Comparison of ENCODE assay signal across 9 cellular contexts in genomic region chr21:38914531-38915385, GRCh38.
DNase-seq lines count a peak whose midpoint lies in the region; ATAC-seq and TF ChIP-seq lines count a peak whose summit lies in the region.
"Had no signal": no experiment of that assay in that cellular context is flagged by ENCODE, and none has a peak within 500 bp of the region (broad histone marks: within the 10 kb centered on the region; RNA-seq: fewer than 3 reads in every experiment).

No MANE protein-coding gene starts in this region.

- CTCF ChIA-PET in activated CD4-positive, alpha-beta memory T cell treated with anti-CD3 and anti-CD28 coated beads for 36 hours (lab: Charles Lee) = no interaction called here
- CTCF ChIA-PET in activated CD4-positive, alpha-beta memory T cell treated with anti-CD3 and anti-CD28 coated beads, Interleukin-2, amount 10 ng/mL, durations not matched to agents 7 days and 5 days (lab: Charles Lee) = no interaction called here

- ATAC-seq in left colon = peak; percentile 32
- ATAC-seq: stimulated activated naive CD8-positive, alpha-beta T cell treated with anti-CD3 and anti-CD28 coated beads, Interleukin-15, amount 100 ng/mL, for 72 hours had no signal

- TF ChIP-seq POLR2A in tibial nerve (IDR thresholded peaks at IDR 0.05) = no peak

- peak; percentile 31 for DNase-seq in activated CD4-positive, alpha-beta memory T cell treated with anti-CD3 and anti-CD28 coated beads for 36 hours
- no peak for DNase-seq in activated CD4-positive, alpha-beta memory T cell treated with anti-CD3 and anti-CD28 coated beads, Interleukin-2, amount 10 ng/mL, durations not matched to agents 7 days and 5 days
- DNase-seq in RKO (ENCODE audit: low spot score) (peak; percentile 3), left colon (peak in 1 of 2 donors; percentile 53), tibial nerve (ENCODE audit: low spot score in 2 of 2) (no peak), NCI-H774 (lab: John Stamatoyannopoulos, UW) (no peak), HFFc6 (no peak)
- no peak for DNase-seq in effector memory CD4-positive, alpha-beta T cell

- H3K4me1 Mint-ChIP-seq in activated CD4-positive, alpha-beta memory T cell treated with anti-CD3 and anti-CD28 coated beads for 36 hours (ENCODE audit: low read depth) = peaks cover 2% of the 10 kb centered on the region
- no peaks in the 10 kb centered on the region for H3K4me1 Mint-ChIP-seq in activated CD4-positive, alpha-beta memory T cell treated with anti-CD3 and anti-CD28 coated beads, Interleukin-2, amount 10 ng/mL, durations not matched to agents 7 days and 5 days
- peaks cover 11% of the 10 kb centered on the region for H3K4me1 Mint-ChIP-seq in HFFc6 (ENCODE audit: low read depth)

- H3K27ac ChIP-seq in tibial nerve = peak overlapping the region; percentile 6 to 85 (median 68)
- no peak overlapping the region for H3K27ac ChIP-seq in effector memory CD4-positive, alpha-beta T cell (ENCODE audit: insufficient read depth, low read length, poor library complexity, severe bottlenecking)

- POLR2A ChIA-PET in activated CD4-positive, alpha-beta memory T cell treated with anti-CD3 and anti-CD28 coated beads for 36 hours (lab: Charles Lee) = interaction anchor here (0.8 kb wide), 1 partner anchor 19 kb away, joined by 3 read pairs; no protein-coding TSS in a partner anchor
- POLR2A ChIA-PET in activated CD4-positive, alpha-beta memory T cell treated with anti-CD3 and anti-CD28 coated beads, Interleukin-2, amount 10 ng/mL, durations not matched to agents 7 days and 5 days (lab: Charles Lee) = no interaction called here

- no peaks in the 10 kb centered on the region for H3K36me3 Mint-ChIP-seq in activated CD4-positive, alpha-beta memory T cell treated with anti-CD3 and anti-CD28 coated beads for 36 hours
- H3K36me3 Mint-ChIP-seq in activated CD4-positive, alpha-beta memory T cell treated with anti-CD3 and anti-CD28 coated beads, Interleukin-2, amount 10 ng/mL, durations not matched to agents 7 days and 5 days (ENCODE audit: low read depth) = no peaks in the 10 kb centered on the region
- no peaks in the 10 kb centered on the region for H3K36me3 Mint-ChIP-seq in HFFc6 (ENCODE audit: low read depth)

- 49 to 55% methylated on average over 10 of the region's 10 CpGs for WGBS in tibial nerve, 2 donors

- no peak overlapping the region for H3K4me3 Mint-ChIP-seq in activated CD4-positive, alpha-beta memory T cell treated with anti-CD3 and anti-CD28 coated beads for 36 hours
- no peak overlapping the region for H3K4me3 Mint-ChIP-seq in activated CD4-positive, alpha-beta memory T cell treated with anti-CD3 and anti-CD28 coated beads, Interleukin-2, amount 10 ng/mL, durations not matched to agents 7 days and 5 days
- H3K4me3 Mint-ChIP-seq in HFFc6 = no peak overlapping the region
- H3K4me3 Mint-ChIP-seq: stimulated activated naive CD8-positive, alpha-beta T cell treated with anti-CD3 and anti-CD28 coated beads, Interleukin-15, amount 100 ng/mL, for 72 hours had no signal

- no peak overlapping the region for H3K27ac Mint-ChIP-seq in activated CD4-positive, alpha-beta memory T cell treated with anti-CD3 and anti-CD28 coated beads for 36 hours
- H3K27ac Mint-ChIP-seq in activated CD4-positive, alpha-beta memory T cell treated with anti-CD3 and anti-CD28 coated beads, Interleukin-2, amount 10 ng/mL, durations not matched to agents 7 days and 5 days = no peak overlapping the region
- no peak overlapping the region for H3K27ac Mint-ChIP-seq in HFFc6
- H3K27ac Mint-ChIP-seq: stimulated activated naive CD8-positive, alpha-beta T cell treated with anti-CD3 and anti-CD28 coated beads, Interleukin-15, amount 100 ng/mL, for 72 hours had no signal

- no peaks in the 10 kb centered on the region for H3K36me3 ChIP-seq in tibial nerve
- no peaks in the 10 kb centered on the region for H3K36me3 ChIP-seq in effector memory CD4-positive, alpha-beta T cell (ENCODE audit: control insufficient read depth, insufficient read depth, low read length)

- TF ChIP-seq CTCF in tibial nerve (IDR thresholded peaks at IDR 0.05) = no peak
- no peak for TF ChIP-seq CTCF in HFFc6 (IDR thresholded peaks at IDR 0.05)

- H3K9me3 ChIP-seq in tibial nerve = no peaks in the 10 kb centered on the region
- no peaks in the 10 kb centered on the region for H3K9me3 ChIP-seq in effector memory CD4-positive, alpha-beta T cell (ENCODE audit: control insufficient read depth, low read length)

- H3K9me3 Mint-ChIP-seq in activated CD4-positive, alpha-beta memory T cell treated with anti-CD3 and anti-CD28 coated beads for 36 hours = no peaks in the 10 kb centered on the region
- no peaks in the 10 kb centered on the region for H3K9me3 Mint-ChIP-seq in activated CD4-positive, alpha-beta memory T cell treated with anti-CD3 and anti-CD28 coated beads, Interleukin-2, amount 10 ng/mL, durations not matched to agents 7 days and 5 days
- H3K9me3 Mint-ChIP-seq in HFFc6 = no peaks in the 10 kb centered on the region
- H3K9me3 Mint-ChIP-seq: stimulated activated naive CD8-positive, alpha-beta T cell treated with anti-CD3 and anti-CD28 coated beads, Interleukin-15, amount 100 ng/mL, for 72 hours had no signal

- no peak for TF ChIP-seq EP300 in tibial nerve (IDR thresholded peaks at IDR 0.05)

- peaks cover 0 to 27% (median 17%) of the 10 kb centered on the region in 4 donors for H3K4me1 ChIP-seq in tibial nerve
- H3K4me1 ChIP-seq in effector memory CD4-positive, alpha-beta T cell (ENCODE audit: control insufficient read depth, insufficient read depth, low read length, poor library complexity, severe bottlenecking) = no peaks in the 10 kb centered on the region

- peaks cover 16% of the 10 kb centered on the region for H3K27me3 Mint-ChIP-seq in activated CD4-positive, alpha-beta memory T cell treated with anti-CD3 and anti-CD28 coated beads for 36 hours
- H3K27me3 Mint-ChIP-seq in activated CD4-positive, alpha-beta memory T cell treated with anti-CD3 and anti-CD28 coated beads, Interleukin-2, amount 10 ng/mL, durations not matched to agents 7 days and 5 days = peaks cover 10% of the 10 kb centered on the region
- peaks cover 7% of the 10 kb centered on the region; the same call in 1 of the 2 replicates for H3K27me3 Mint-ChIP-seq in HFFc6 (ENCODE audit: insufficient read depth)

- H3K27me3 ChIP-seq in tibial nerve = no peaks in the 10 kb centered on the region
- H3K27me3 ChIP-seq in effector memory CD4-positive, alpha-beta T cell (replicated peaks; ENCODE audit: control insufficient read depth, insufficient read depth, low read length, poor library complexity, severe bottlenecking) = no peaks in the 10 kb centered on the region

- H3K4me3 ChIP-seq in tibial nerve = no peak overlapping the region
- no peak overlapping the region for H3K4me3 ChIP-seq in effector memory CD4-positive, alpha-beta T cell (ENCODE audit: insufficient read depth, low read depth, low read length, poor library complexity, severe bottlenecking)

- intact Hi-C loops in activated CD4-positive, alpha-beta memory T cell treated with anti-CD3 and anti-CD28 coated beads for 36 hours (cut with micrococcal nuclease) = loop anchor here (5.0 kb wide), 1 partner anchor 147 kb away; no protein-coding TSS in a partner anchor
- intact Hi-C loops in left colon (cut with DNase I, micrococcal nuclease) = no loop called here

Comparison
In these comparisons a context has a peak if more than half of its experiments do, and no peak if none do; other contexts are left out.
1. DNase-seq: peak in activated CD4-positive, alpha-beta memory T cell treated with anti-CD3 and anti-CD28 coated beads for 36 hours (single experiment) and RKO (single experiment); none in activated CD4-positive, alpha-beta memory T cell treated with anti-CD3 and anti-CD28 coated beads, Interleukin-2, amount 10 ng/mL, durations not matched to agents 7 days and 5 days (single experiment), tibial nerve (0 of 2), NCI-H774 (single experiment), HFFc6 (single experiment) and effector memory CD4-positive, alpha-beta T cell (0 of 3).